ENCODE assay signal across 23 cellular contexts in the genomic region with DNA sequence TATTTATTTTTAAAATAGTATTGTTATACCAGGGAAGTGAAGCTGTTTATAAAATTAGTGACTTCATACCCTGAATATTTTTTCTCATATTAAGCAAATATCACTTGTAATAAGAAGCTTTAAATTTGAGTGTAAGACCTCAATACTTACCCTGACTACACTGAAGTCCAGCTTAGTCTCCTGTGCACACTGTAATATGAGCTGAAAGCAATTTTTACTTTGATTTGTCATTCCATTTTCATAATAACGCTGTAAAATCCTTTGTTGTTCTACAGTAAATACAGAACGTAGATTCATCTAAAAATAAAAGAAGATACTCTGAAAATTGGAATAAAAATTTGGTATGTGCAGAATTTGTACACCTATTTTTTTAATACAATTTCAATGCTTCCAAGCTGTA.
"Had no signal": no experiment of that assay in that cellular context is flagged by ENCODE, and none has a peak within 500 bp of the region (broad histone marks: within the 10 kb centered on the region; RNA-seq: fewer than 3 reads in every experiment).

No MANE protein-coding gene starts in this region.

- H3K4me1 Mint-ChIP-seq: activated B cell treated with CpG ODN at 0.5 μM for 24 hours; activated CD4-positive, alpha-beta T cell treated with anti-CD3 and anti-CD28 coated beads, Interleukin-2, amount 10 ng/mL, durations not matched to agents 24 days and 14 days; activated CD8-positive, alpha-beta memory T cell treated with anti-CD3 and anti-CD28 coated beads, Interleukin-2, amount 10 ng/mL, durations not matched to agents 7 days and 5 days; activated T-helper 17 cell treated with anti-CD3 and anti-CD28 coated beads, Interleukin-2, amount 50 U/mL, for 72 hours; T-helper 17 cell had no signal

- H3K4me3 ChIP-seq: cardiac muscle cell, SJSA1 had no signal

- DNase-seq: activated B cell treated with CpG ODN at 0.5 μM for 24 hours; activated CD4-positive, alpha-beta T cell treated with anti-CD3 and anti-CD28 coated beads for 1 hour; activated CD4-positive, alpha-beta T cell treated with anti-CD3 and anti-CD28 coated beads, Interleukin-2, amount 10 ng/mL, durations not matched to agents 24 days and 14 days; activated CD4-positive, alpha-beta T cell treated with anti-CD3 and anti-CD28 coated beads, Interleukin-2, amount 50 U/mL, for 48 hours; activated CD8-positive, alpha-beta memory T cell treated with anti-CD3 and anti-CD28 coated beads, Interleukin-2, amount 10 ng/mL, durations not matched to agents 7 days and 5 days; activated gamma-delta T cell; activated naive CD4-positive, alpha-beta T cell treated with anti-CD3 and anti-CD28 coated beads for 36 hours; activated T-cell treated with anti-CD3 and anti-CD28 coated beads, Interleukin-2, amount 50 U/mL, for 48 hours; amygdala; brain microvascular endothelial cell; MM.1S; NCI-H1105 treated with DMSO at 0.1 percent for 48 hours; NCI-H1436 treated with DMSO at 0.1 percent for 48 hours; NCI-H1930; NCI-H446; NCI-H524; SHP77; T-helper 17 cell; T-helper 9 cell had no signal

- H3K36me3 Mint-ChIP-seq: activated CD8-positive, alpha-beta memory T cell treated with anti-CD3 and anti-CD28 coated beads, Interleukin-2, amount 10 ng/mL, durations not matched to agents 7 days and 5 days; activated naive CD8-positive, alpha-beta T cell had no signal

- H3K9me3 Mint-ChIP-seq: activated B cell treated with CpG ODN at 0.5 μM for 24 hours; activated CD4-positive, alpha-beta T cell treated with anti-CD3 and anti-CD28 coated beads, Interleukin-2, amount 10 ng/mL, durations not matched to agents 24 days and 14 days; activated naive CD4-positive, alpha-beta T cell treated with anti-CD3 and anti-CD28 coated beads for 36 hours; activated T-helper 17 cell treated with anti-CD3 and anti-CD28 coated beads, Interleukin-2, amount 50 U/mL, for 72 hours had no signal

- ATAC-seq: activated CD8-positive, alpha-beta memory T cell treated with anti-CD3 and anti-CD28 coated beads, Interleukin-2, amount 10 ng/mL, durations not matched to agents 7 days and 5 days; activated T-helper 17 cell treated with anti-CD3 and anti-CD28 coated beads, Interleukin-2, amount 50 U/mL, for 72 hours; T-helper 17 cell had no signal

- H3K27me3 Mint-ChIP-seq: activated B cell treated with CpG ODN at 0.5 μM for 24 hours; activated CD4-positive, alpha-beta T cell treated with anti-CD3 and anti-CD28 coated beads, Interleukin-2, amount 10 ng/mL, durations not matched to agents 24 days and 14 days; activated CD8-positive, alpha-beta memory T cell treated with anti-CD3 and anti-CD28 coated beads, Interleukin-2, amount 10 ng/mL, durations not matched to agents 7 days and 5 days; activated naive CD8-positive, alpha-beta T cell; activated T-helper 17 cell treated with anti-CD3 and anti-CD28 coated beads, Interleukin-2, amount 50 U/mL, for 72 hours; T-helper 17 cell had no signal

- H3K4me3 Mint-ChIP-seq: activated B cell treated with CpG ODN at 0.5 μM for 24 hours; activated CD4-positive, alpha-beta T cell treated with anti-CD3 and anti-CD28 coated beads, Interleukin-2, amount 10 ng/mL, durations not matched to agents 24 days and 14 days; activated CD8-positive, alpha-beta memory T cell treated with anti-CD3 and anti-CD28 coated beads, Interleukin-2, amount 10 ng/mL, durations not matched to agents 7 days and 5 days; activated naive CD4-positive, alpha-beta T cell treated with anti-CD3 and anti-CD28 coated beads for 36 hours; activated naive CD8-positive, alpha-beta T cell; activated T-helper 17 cell treated with anti-CD3 and anti-CD28 coated beads, Interleukin-2, amount 50 U/mL, for 72 hours; T-helper 17 cell had no signal
